ENCODE assay signal across 1 cellular context in the genomic region with DNA sequence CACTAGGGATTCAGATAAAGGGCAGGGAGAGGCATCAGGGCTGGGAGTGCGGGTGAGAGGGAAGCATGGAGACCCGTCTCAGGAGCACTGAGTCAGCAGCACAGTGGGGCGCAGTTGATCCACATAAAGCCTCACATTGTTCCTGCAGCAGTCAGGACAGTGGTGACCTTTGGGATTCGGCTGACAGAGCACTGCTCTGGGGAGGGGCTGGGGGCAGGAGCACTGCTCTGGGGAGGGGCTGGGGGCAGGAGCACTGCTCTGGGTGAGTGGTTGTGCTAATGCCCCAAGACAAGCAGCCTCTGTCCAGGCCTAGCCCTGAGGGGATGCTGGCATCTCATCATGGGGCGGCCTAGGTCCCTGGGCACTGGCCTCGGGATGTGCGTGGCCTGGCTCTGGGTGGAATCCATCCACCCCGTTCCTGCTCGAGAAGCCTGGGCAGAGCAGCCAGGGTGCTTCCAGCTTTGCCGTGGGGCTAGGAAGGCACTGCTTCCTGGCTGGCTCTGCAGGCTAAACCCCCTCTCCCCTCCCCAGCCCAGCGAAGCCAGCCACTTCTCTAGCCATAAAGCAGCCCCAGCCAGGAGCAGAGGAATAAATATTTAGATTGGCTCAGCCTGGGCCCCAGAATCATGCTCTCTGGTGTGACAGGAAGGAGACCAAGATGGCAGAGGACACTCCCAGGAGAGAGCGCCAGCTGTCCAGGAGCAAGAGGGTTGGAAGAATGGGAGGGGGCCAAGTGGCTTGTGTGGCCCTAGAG.
TF ChIP-seq lines count a peak whose summit lies in the region.

No MANE protein-coding gene starts in this region.

TF ChIP-seq in H1, 55 proteins besides CTCF, POLR2A, EP300 and RAD21:
- TF ChIP-seq KDM5A (IDR thresholded peaks at IDR 0.05; ENCODE audit: low read length) (no peak), CHD1 (IDR thresholded peaks at IDR 0.05; ENCODE audit: low read depth, low read length) (no peak), GABPA (IDR thresholded peaks at IDR 0.05; ENCODE audit: borderline replicate concordance, insufficient read depth, low read length) (no peak), CTBP2 (IDR thresholded peaks at IDR 0.05; ENCODE audit: borderline replicate concordance, insufficient read depth, insufficient read length, low read length) (no peak)
